ENCODE assay signal across 21 cellular contexts in the genomic region with DNA sequence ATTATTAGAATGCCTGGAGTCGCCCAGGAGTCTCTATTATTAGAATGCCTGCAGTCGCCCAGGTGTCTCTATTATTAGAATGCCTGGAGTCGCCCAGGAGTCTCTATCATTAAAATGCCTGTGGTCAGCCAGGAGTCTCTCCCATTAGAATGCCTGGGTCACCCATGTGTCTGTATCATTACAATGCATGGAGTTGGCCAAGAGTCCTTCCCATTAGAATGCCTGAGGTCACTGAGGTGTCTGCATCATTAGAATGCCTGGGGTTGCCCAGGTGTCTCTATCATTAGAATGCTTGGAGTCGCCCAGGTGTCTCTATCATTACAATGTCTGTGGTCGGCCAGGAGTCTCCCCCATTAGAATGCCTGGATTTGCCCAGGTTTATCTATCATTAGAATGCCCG.
DNase-seq lines count a peak whose midpoint lies in the region; ATAC-seq and TF ChIP-seq lines count a peak whose summit lies in the region.
"Had no signal": no experiment of that assay in that cellular context is flagged by ENCODE, and none has a peak within 500 bp of the region (broad histone marks: within the 10 kb centered on the region; RNA-seq: fewer than 3 reads in every experiment).

No MANE protein-coding gene starts in this region.

- no peaks in the 10 kb centered on the region for H3K9me3 ChIP-seq in upper lobe of right lung
- H3K9me3 ChIP-seq: Caco-2, HAP-1 had no signal

- H3K4me1 ChIP-seq in upper lobe of right lung = no peaks in the 10 kb centered on the region
- H3K4me1 ChIP-seq: A549, Caco-2, HAP-1 had no signal

- DNase-seq in SW480 (ENCODE audit: low spot score) (peak; percentile 73), kidney tubule cell (ENCODE audit: low spot score) (peak; percentile 28), upper lobe of right lung (peak; percentile 1), NCI-H2171 treated with DMSO at 0.1 percent for 48 hours (lab: John Stamatoyannopoulos, UW) (no peak)
- DNase-seq in NK-92 treated with Interleukin-12 subunit alpha and Interleukin-12 subunit beta, amount 100 ng/mL, for 24 hours (lab: John Stamatoyannopoulos, UW) = no peak
- no peak for DNase-seq in activated CD8-positive, alpha-beta memory T cell treated with anti-CD3 and anti-CD28 coated beads, Interleukin-2, amount 50 U/mL, for 48 hours
- DNase-seq: AML-193; CD4-positive, alpha-beta T cell; DMS153; DMS79; GDM1; GM23248; IMR-90; KBM-7 had no signal

- no peaks in the 10 kb centered on the region for H3K27me3 ChIP-seq in upper lobe of right lung

- no peak overlapping the region for H3K27ac ChIP-seq in upper lobe of right lung
- H3K27ac ChIP-seq: A549, C4-2B, GM23248, HL-60 had no signal

- H3K36me3 ChIP-seq in upper lobe of right lung = no peaks in the 10 kb centered on the region
- H3K36me3 ChIP-seq: HAP-1 had no signal

- TF ChIP-seq EP300 in Ishikawa (IDR thresholded peaks at IDR 0.05; ENCODE audit: borderline replicate concordance) = peak; percentile 38; the same call in 1 of the 2 replicates

- ATAC-seq in upper lobe of right lung (no peak), GM18867 (IDR thresholded peaks at IDR 0.05; ENCODE audit: unreplicated experiment) (no peak)

- no peak for TF ChIP-seq RAD21 in Ishikawa (IDR thresholded peaks at IDR 0.05; ENCODE audit: low read depth)

- intact Hi-C loops in upper lobe of right lung (cut with DNase I) = no loop called here

- TF ChIP-seq CTCF in upper lobe of right lung (IDR thresholded peaks at IDR 0.05) = no peak

- no peak overlapping the region for H3K4me3 ChIP-seq in upper lobe of right lung
- H3K4me3 ChIP-seq: A549, GM23248, HAP-1 had no signal

TF ChIP-seq in Ishikawa, 13 proteins besides CTCF, POLR2A, EP300 and RAD21:
- TF ChIP-seq, protein P1, sequence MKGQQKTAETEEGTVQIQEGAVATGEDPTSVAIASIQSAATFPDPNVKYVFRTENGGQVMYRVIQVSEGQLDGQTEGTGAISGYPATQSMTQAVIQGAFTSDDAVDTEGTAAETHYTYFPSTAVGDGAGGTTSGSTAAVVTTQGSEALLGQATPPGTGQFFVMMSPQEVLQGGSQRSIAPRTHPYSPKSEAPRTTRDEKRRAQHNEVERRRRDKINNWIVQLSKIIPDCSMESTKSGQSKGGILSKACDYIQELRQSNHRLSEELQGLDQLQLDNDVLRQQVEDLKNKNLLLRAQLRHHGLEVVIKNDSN (IDR thresholded peaks at IDR 0.05) = no peak
- TF ChIP-seq FOXM1 (IDR thresholded peaks at IDR 0.05; ENCODE audit: borderline replicate concordance, low read depth) = peak; percentile 42; the same call in 1 of the 2 replicates

Comparison
In these comparisons a context has a peak if more than half of its experiments do, and no peak if none do; other contexts are left out.
1. DNase-seq: peak in SW480 (single experiment), kidney tubule cell (single experiment) and upper lobe of right lung (single experiment); none in NK-92 treated with Interleukin-12 subunit alpha and Interleukin-12 subunit beta, amount 100 ng/mL, for 24 hours (single experiment), NCI-H2171 treated with DMSO at 0.1 percent for 48 hours (single experiment) and activated CD8-positive, alpha-beta memory T cell treated with anti-CD3 and anti-CD28 coated beads, Interleukin-2, amount 50 U/mL, for 48 hours (single experiment).